1 cellular context compared by ENCODE assay signal in genomic region chr2:7999683-8000476, GRCh38.
TF ChIP-seq lines count a peak whose summit lies in the region.

No MANE protein-coding gene starts in this region.

TF ChIP-seq in HepG2, 621 proteins besides CTCF, POLR2A, EP300 and RAD21:
- TF ChIP-seq ZSCAN12 (CRISPR knock-in tag; IDR thresholded peaks at IDR 0.05) = no peak
- TF ChIP-seq ZNF513 (CRISPR knock-in tag; conservative IDR thresholded peaks at IDR 0.05) = no peak
- no peak for TF ChIP-seq POGZ (CRISPR knock-in tag; IDR thresholded peaks at IDR 0.05)
- TF ChIP-seq ZNF143 (CRISPR knock-in tag; IDR thresholded peaks at IDR 0.05) = no peak
- 0 out of 2 replicates have a peak, but pooled peaks have one; percentile 14 for TF ChIP-seq CREB1 (IDR thresholded peaks at IDR 0.05)
- no peak for TF ChIP-seq CREB1 (CRISPR knock-in tag; IDR thresholded peaks at IDR 0.05)
- TF ChIP-seq ZNF136 (CRISPR knock-in tag; IDR thresholded peaks at IDR 0.05; ENCODE audit: low read depth) = no peak
- TF ChIP-seq ZNF326 (CRISPR knock-in tag; IDR thresholded peaks at IDR 0.05; ENCODE audit: borderline replicate concordance) = no peak
- no peak for TF ChIP-seq ZBTB7A (CRISPR knock-in tag; IDR thresholded peaks at IDR 0.05)
- no peak for TF ChIP-seq KMT2A (CRISPR knock-in tag; IDR thresholded peaks at IDR 0.05)
- no peak for TF ChIP-seq SOX13 (IDR thresholded peaks at IDR 0.05)
- peak in 1 of 2 experiments; percentile 67; a peak in 2 of 4 replicates for TF ChIP-seq SOX13 (CRISPR knock-in tag; conservative IDR thresholded peaks at IDR 0.05 in 1 of 2, IDR thresholded peaks at IDR 0.05 in 1 of 2)
- no peak for TF ChIP-seq ZNF570 (CRISPR knock-in tag; IDR thresholded peaks at IDR 0.05; ENCODE audit: borderline replicate concordance)
- TF ChIP-seq AFF4 (CRISPR knock-in tag; IDR thresholded peaks at IDR 0.05) = no peak
- TF ChIP-seq ZNF367 (CRISPR knock-in tag; IDR thresholded peaks at IDR 0.05; ENCODE audit: borderline replicate concordance) = no peak
- TF ChIP-seq HMG20B (CRISPR knock-in tag; conservative IDR thresholded peaks at IDR 0.05) = no peak
- 0 out of 2 replicates have a peak, but pooled peaks have one; percentile 43 for TF ChIP-seq ZNF646 (CRISPR knock-in tag; IDR thresholded peaks at IDR 0.05)
- TF ChIP-seq ZNF564 (CRISPR knock-in tag; IDR thresholded peaks at IDR 0.05) = no peak
- TF ChIP-seq SAP130 (CRISPR knock-in tag; IDR thresholded peaks at IDR 0.05; ENCODE audit: low read depth) = no peak
- no peak for TF ChIP-seq ARID5B (CRISPR knock-in tag; IDR thresholded peaks at IDR 0.05)
- no peak for TF ChIP-seq DMTF1 (CRISPR knock-in tag; IDR thresholded peaks at IDR 0.05)
